In genomic region chr9:113538646-113539430, GRCh38 we compare ENCODE assay signal across 28 cellular contexts.
DNase-seq lines count a peak whose midpoint lies in the region; ATAC-seq and TF ChIP-seq lines count a peak whose summit lies in the region.
"Had no signal": no experiment of that assay in that cellular context is flagged by ENCODE, and none has a peak within 500 bp of the region (broad histone marks: within the 10 kb centered on the region; RNA-seq: fewer than 3 reads in every experiment).

No MANE protein-coding gene starts in this region.

- no peaks in the 10 kb centered on the region for H3K9me3 ChIP-seq in RWPE2 (ENCODE audit: severe bottlenecking)
- no peaks in the 10 kb centered on the region for H3K9me3 ChIP-seq in right atrium auricular region
- H3K9me3 ChIP-seq in neural progenitor cell (ENCODE audit: low read depth): no peaks in the 10 kb centered on the region
- H3K9me3 ChIP-seq: BLaER1 treated with 17β-estradiol and CSF1 and Interleukin-3, amounts not matched to agents 10 nM and 100 nM; Caco-2 had no signal

- no peak overlapping the region for H2AFZ ChIP-seq in neural progenitor cell (replicated peaks)

- no peak for TF ChIP-seq CTCF in RWPE2 (IDR thresholded peaks at IDR 0.05; ENCODE audit: poor library complexity, severe bottlenecking)
- TF ChIP-seq CTCF in right atrium auricular region (IDR thresholded peaks at IDR 0.05): no peak
- no peak for TF ChIP-seq CTCF in neural progenitor cell (IDR thresholded peaks at IDR 0.05)

- ATAC-seq in RWPE2 (ENCODE audit: low read depth) (no peak), HG03135 (IDR thresholded peaks at IDR 0.05; ENCODE audit: unreplicated experiment) (no peak)
- ATAC-seq: activated T-cell treated with anti-CD3 and anti-CD28 coated beads, Interleukin-2, amount 50 U/mL, for 4 hours; HCT116; left colon had no signal

- H3K27me3 ChIP-seq in RWPE2 (ENCODE audit: insufficient read depth, poor library complexity, severe bottlenecking) (no peaks in the 10 kb centered on the region), right atrium auricular region (no peaks in the 10 kb centered on the region), neural progenitor cell (no peaks in the 10 kb centered on the region)
- H3K27me3 ChIP-seq: BLaER1 treated with 17β-estradiol and CSF1 and Interleukin-3, amounts not matched to agents 10 nM and 100 nM had no signal

- H3K27me3 Mint-ChIP-seq in neural progenitor cell (ENCODE audit: insufficient read depth, low read depth): peaks cover 4% of the 10 kb centered on the region
- H3K27me3 Mint-ChIP-seq: activated B cell treated with CpG ODN at 0.5 μM for 24 hours had no signal

- H3K4me1 Mint-ChIP-seq in neural progenitor cell: peaks cover 61% of the 10 kb centered on the region
- H3K4me1 Mint-ChIP-seq: activated B cell treated with CpG ODN at 0.5 μM for 24 hours had no signal

- no peak overlapping the region for H3K4me3 Mint-ChIP-seq in neural progenitor cell
- H3K4me3 Mint-ChIP-seq: activated B cell treated with CpG ODN at 0.5 μM for 24 hours; activated naive CD4-positive, alpha-beta T cell treated with anti-CD3 and anti-CD28 coated beads for 36 hours; activated T-cell treated with anti-CD3 and anti-CD28 coated beads, Interleukin-2, amount 50 U/mL, for 4 hours had no signal

- H3K27ac ChIP-seq in RWPE2 (ENCODE audit: poor library complexity, severe bottlenecking): no peak overlapping the region
- H3K27ac ChIP-seq in caudate nucleus (ENCODE audit: low read depth, low read length): peak overlapping the region; percentile 97
- peak overlapping the region; percentile 79 to 83 for H3K27ac ChIP-seq in right atrium auricular region
- H3K27ac ChIP-seq in neural progenitor cell: no peak overlapping the region
- H3K27ac ChIP-seq: BLaER1 treated with 17β-estradiol and CSF1 and Interleukin-3, amounts not matched to agents 10 nM and 100 nM had no signal

- no peak overlapping the region for H3K27ac Mint-ChIP-seq in neural progenitor cell
- H3K27ac Mint-ChIP-seq: activated B cell treated with CpG ODN at 0.5 μM for 24 hours; activated naive CD4-positive, alpha-beta T cell treated with anti-CD3 and anti-CD28 coated beads for 36 hours had no signal

- no peak overlapping the region for H3K9ac ChIP-seq in neural progenitor cell
- H3K9ac ChIP-seq: BLaER1 treated with 17β-estradiol and CSF1 and Interleukin-3, amounts not matched to agents 10 nM and 100 nM had no signal

- H3K36me3 Mint-ChIP-seq in neural progenitor cell: peaks cover 15% of the 10 kb centered on the region

- no peaks in the 10 kb centered on the region for H3K9me3 Mint-ChIP-seq in neural progenitor cell
- H3K9me3 Mint-ChIP-seq: activated B cell treated with CpG ODN at 0.5 μM for 24 hours; activated naive CD4-positive, alpha-beta T cell treated with anti-CD3 and anti-CD28 coated beads for 36 hours; activated T-cell treated with anti-CD3 and anti-CD28 coated beads, Interleukin-2, amount 50 U/mL, for 4 hours had no signal

- H3K4me1 ChIP-seq in RWPE2 (ENCODE audit: insufficient read depth, poor library complexity, severe bottlenecking): no peaks in the 10 kb centered on the region
- H3K4me1 ChIP-seq in right atrium auricular region: peaks cover 0 to 83% of the 10 kb centered on the region in 2 donors
- H3K4me1 ChIP-seq in neural progenitor cell: peaks cover 14% of the 10 kb centered on the region

- H3K4me3 ChIP-seq in RWPE2 (ENCODE audit: severe bottlenecking) (no peak overlapping the region), right atrium auricular region (no peak overlapping the region), neural progenitor cell (no peak overlapping the region)
- H3K4me3 ChIP-seq: BLaER1 treated with 17β-estradiol and CSF1 and Interleukin-3, amounts not matched to agents 10 nM and 100 nM had no signal

- no peaks in the 10 kb centered on the region for H3F3A ChIP-seq in neural progenitor cell (ENCODE audit: low read depth)

- H3K36me3 ChIP-seq in RWPE2 (ENCODE audit: low read depth): no peaks in the 10 kb centered on the region
- H3K36me3 ChIP-seq in right atrium auricular region: peaks cover 50% of the 10 kb centered on the region
- no peaks in the 10 kb centered on the region for H3K36me3 ChIP-seq in neural progenitor cell
- H3K36me3 ChIP-seq: BLaER1 treated with 17β-estradiol and CSF1 and Interleukin-3, amounts not matched to agents 10 nM and 100 nM had no signal

- no peaks in the 10 kb centered on the region for H3K79me2 ChIP-seq in neural progenitor cell (ENCODE audit: low read depth)

- H4K20me1 ChIP-seq in neural progenitor cell (ENCODE audit: low read depth): no peaks in the 10 kb centered on the region
- H4K20me1 ChIP-seq: BLaER1 treated with 17β-estradiol and CSF1 and Interleukin-3, amounts not matched to agents 10 nM and 100 nM had no signal

- no peak overlapping the region for H3K4me2 ChIP-seq in neural progenitor cell

- DNase-seq in RWPE2 (ENCODE audit: low spot score): peak; percentile 18
- peak in 1 of 61 donors; percentile 35 for DNase-seq in caudate nucleus (lab: John Stamatoyannopoulos, UW)
- DNase-seq in right atrium auricular region (ENCODE audit: low spot score): no peak
- DNase-seq in pons (ENCODE audit: low spot score): peak; percentile 53
- DNase-seq in neural progenitor cell (ENCODE audit: low spot score): no peak
- no peak for DNase-seq in NCI-H1436 (lab: John Stamatoyannopoulos, UW)
- DNase-seq: activated B cell treated with CpG ODN at 0.5 μM for 24 hours; activated CD4-positive, alpha-beta T cell treated with anti-CD3 and anti-CD28 coated beads, Interleukin-2, amount 50 U/mL, for 1 hour; activated naive CD4-positive, alpha-beta T cell treated with anti-CD3 and anti-CD28 coated beads for 36 hours; activated T-cell treated with anti-CD3 and anti-CD28 coated beads, Interleukin-2, amount 50 U/mL, for 4 hours; DMS79; effector CD8-positive, alpha-beta T cell; foreskin fibroblast; GDM1; mesendoderm; NCI-H1092 treated with DMSO at 0.1 percent for 48 hours; NCI-H2029 treated with DMSO at 0.1 percent for 48 hours; NCI-H345; NCI-H774; occipital lobe; small intestine; stimulated activated CD4-positive, alpha-beta T cell treated with anti-CD3 and anti-CD28 coated beads, Interleukin-2, amount 100 ng/mL, for 24 hours; T-helper 1 cell had no signal

Comparison
In these comparisons a context has a peak if more than half of its experiments do, and no peak if none do; other contexts are left out.
1. DNase-seq: peak in RWPE2 (single experiment) and pons (single experiment); none in right atrium auricular region (single experiment), neural progenitor cell (single experiment) and NCI-H1436 (single experiment).
2. H3K27ac ChIP-seq: peak in caudate nucleus (single experiment) and right atrium auricular region (2 of 2); none in RWPE2 (single experiment) and neural progenitor cell (single experiment).